24 cellular contexts compared by ENCODE assay signal in genomic region chr20:54793270-54793992, GRCh38.
"Had no signal": no experiment of that assay in that cellular context is flagged by ENCODE, and none has a peak within 500 bp of the region (broad histone marks: within the 10 kb centered on the region; RNA-seq: fewer than 3 reads in every experiment).

No MANE protein-coding gene starts in this region.

- H3K9me3 ChIP-seq: pancreas, prostate gland, testis had no signal

- DNase-seq: activated CD4-positive, alpha-beta T cell treated with anti-CD3 and anti-CD28 coated beads for 1 hour; activated CD4-positive, alpha-beta T cell treated with anti-CD3 and anti-CD28 coated beads, Interleukin-2, amount 50 U/mL, for 1 hour; activated CD8-positive, alpha-beta T cell treated with anti-CD3 and anti-CD28 coated beads for 36 hours; activated gamma-delta T cell treated with Interleukin-2 at 50 U/mL for 16 hours; activated naive CD4-positive, alpha-beta T cell treated with anti-CD3 and anti-CD28 coated beads, Interleukin-2, amount 50 U/mL, for 16 hours; activated T-cell treated with anti-CD3 and anti-CD28 coated beads, Interleukin-2, amount 50 U/mL, for 4 hours; amygdala; dermis blood vessel endothelial cell; effector CD4-positive, alpha-beta T cell; esophagus squamous epithelium; foreskin melanocyte; mammary epithelial cell; naive B cell; pancreas; retina; stimulated activated CD4-positive, alpha-beta T cell treated with anti-CD3 and anti-CD28 coated beads, Interleukin-2, amount 100 ng/mL, for 48 hours; stimulated activated naive CD4-positive, alpha-beta T cell treated with Interleukin-2 at 50 U/mL for 16 hours; T-helper 2 cell; testis; transverse colon had no signal

- H3K4me3 ChIP-seq: esophagus squamous epithelium, pancreas, prostate gland, testis, transverse colon had no signal

- H3K27ac ChIP-seq: esophagus squamous epithelium, pancreas, prostate gland, testis, transverse colon had no signal

- H3K27me3 Mint-ChIP-seq: activated CD8-positive, alpha-beta T cell treated with anti-CD3 and anti-CD28 coated beads for 36 hours; activated T-helper 17 cell treated with anti-CD3 and anti-CD28 coated beads, Interleukin-2, amount 50 U/mL, for 72 hours; naive B cell had no signal

- H3K4me3 Mint-ChIP-seq: activated CD8-positive, alpha-beta T cell treated with anti-CD3 and anti-CD28 coated beads for 36 hours; activated T-cell treated with anti-CD3 and anti-CD28 coated beads, Interleukin-2, amount 50 U/mL, for 4 hours; activated T-helper 17 cell treated with anti-CD3 and anti-CD28 coated beads, Interleukin-2, amount 50 U/mL, for 72 hours; mesothelial cell of epicardium; naive B cell had no signal

- ATAC-seq: activated CD8-positive, alpha-beta T cell treated with anti-CD3 and anti-CD28 coated beads for 36 hours; activated T-cell treated with anti-CD3 and anti-CD28 coated beads, Interleukin-2, amount 50 U/mL, for 4 hours; activated T-helper 17 cell treated with anti-CD3 and anti-CD28 coated beads, Interleukin-2, amount 50 U/mL, for 72 hours had no signal

- FAIRE-seq: colon, pancreas had no signal

- H3K36me3 Mint-ChIP-seq: naive B cell had no signal

- H3K27me3 ChIP-seq: esophagus squamous epithelium, pancreas, testis, transverse colon had no signal

- H3K4me1 Mint-ChIP-seq: activated T-helper 17 cell treated with anti-CD3 and anti-CD28 coated beads, Interleukin-2, amount 50 U/mL, for 72 hours; mesothelial cell of epicardium; naive B cell had no signal

- H3K4me1 ChIP-seq: esophagus squamous epithelium, pancreas, prostate gland, testis, transverse colon had no signal

- H3K36me3 ChIP-seq: esophagus squamous epithelium, pancreas, prostate gland, transverse colon had no signal

- H3K27ac Mint-ChIP-seq: activated CD8-positive, alpha-beta T cell treated with anti-CD3 and anti-CD28 coated beads for 36 hours; activated T-helper 17 cell treated with anti-CD3 and anti-CD28 coated beads, Interleukin-2, amount 50 U/mL, for 72 hours; mesothelial cell of epicardium; naive B cell had no signal
